ENCODE assay signal across 8 cellular contexts in the genomic region with DNA sequence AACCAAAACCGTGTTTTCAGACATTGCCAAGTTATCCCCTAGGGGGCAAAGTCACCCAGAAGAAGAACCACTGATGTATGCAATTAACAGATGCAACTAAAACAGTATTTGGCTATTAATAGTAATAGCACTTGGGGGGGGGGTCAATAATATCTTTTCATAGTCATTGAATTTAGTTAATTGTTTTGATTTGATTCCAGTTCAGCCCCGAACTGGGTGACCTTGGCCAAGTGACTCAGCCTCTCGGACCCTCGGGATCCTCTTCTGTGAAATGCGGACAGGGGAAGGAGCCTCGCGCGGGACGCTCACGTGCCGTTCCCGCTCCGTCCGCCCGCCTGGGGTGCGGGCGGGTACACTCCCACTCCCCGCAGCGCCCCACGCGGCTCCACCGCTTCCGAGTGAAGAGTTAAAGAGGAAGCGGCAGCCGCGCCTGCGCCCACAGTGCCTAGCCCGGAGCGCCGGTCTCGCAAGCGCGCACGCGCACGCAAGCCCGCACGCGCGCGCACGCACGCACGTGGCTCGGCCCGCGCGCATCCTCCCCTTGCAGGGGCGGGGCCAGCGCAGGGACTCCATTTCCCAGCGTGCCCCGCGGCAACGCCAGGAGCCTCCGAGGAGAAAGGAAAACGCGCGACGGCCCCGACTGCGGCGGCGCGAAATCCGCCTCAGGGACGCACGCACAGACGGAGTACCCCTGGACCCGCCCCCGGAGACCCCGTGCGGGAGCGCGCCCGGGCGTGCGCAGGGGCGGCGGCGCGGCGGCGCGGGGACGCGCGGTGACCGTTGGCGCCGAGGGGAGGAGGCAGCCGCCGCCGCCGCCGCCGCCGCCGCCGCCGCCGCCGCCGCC. TPM values are rescaled to one million over a fixed set of nuclear protein-coding genes. Genes with fewer than 3 reads are reported as not detected.
DNase-seq lines count a peak whose midpoint lies in the region; ATAC-seq and TF ChIP-seq lines count a peak whose summit lies in the region.

A gene (plus strand): TSS at position 769 of the 844 bp plus-strand sequence. CDS start 188 bp downstream, outside the sequence.

- H3K9me3 Mint-ChIP-seq in activated T-helper 2 cell treated with anti-CD3 and anti-CD28 coated beads, Interferon-gamma antibody, Interleukin-2, Interleukin-4, amounts not matched to agents 10 μg/mL and 5 μg/mL and 100 μg/mL, durations not matched to agents 14 hours and 24 hours and 36 hours, result no peaks in the 10 kb centered on the region
- H3K9me3 Mint-ChIP-seq in natural killer cell treated with Interleukin-12 subunit alpha and Interleukin-12 subunit beta and Interleukin-15 and Interleukin-18, amount 100 ng/mL, for 72 hours, result no peaks in the 10 kb centered on the region

- peaks cover 32% of the 10 kb centered on the region for H3K36me3 Mint-ChIP-seq in activated T-helper 2 cell treated with anti-CD3 and anti-CD28 coated beads, Interferon-gamma antibody, Interleukin-2, Interleukin-4, amounts not matched to agents 10 μg/mL and 5 μg/mL and 100 μg/mL, durations not matched to agents 14 hours and 24 hours and 36 hours (ENCODE audit: low read depth)
- peaks cover 5% of the 10 kb centered on the region for H3K36me3 Mint-ChIP-seq in natural killer cell treated with Interleukin-12 subunit alpha and Interleukin-12 subunit beta and Interleukin-15 and Interleukin-18, amount 100 ng/mL, for 72 hours

- peak within 1 kb of the TSS; percentile 97 for H3K4me3 Mint-ChIP-seq in activated T-helper 2 cell treated with anti-CD3 and anti-CD28 coated beads, Interferon-gamma antibody, Interleukin-2, Interleukin-4, amounts not matched to agents 10 μg/mL and 5 μg/mL and 100 μg/mL, durations not matched to agents 14 hours and 24 hours and 36 hours (ENCODE audit: low read depth)
- H3K4me3 Mint-ChIP-seq in natural killer cell treated with Interleukin-12 subunit alpha and Interleukin-12 subunit beta and Interleukin-15 and Interleukin-18, amount 100 ng/mL, for 72 hours, result peak within 1 kb of the TSS; percentile 95

- peak within 1 kb of the TSS; percentile 96 for H3K27ac ChIP-seq in RWPE1

- H3K27me3 Mint-ChIP-seq in activated T-helper 2 cell treated with anti-CD3 and anti-CD28 coated beads, Interferon-gamma antibody, Interleukin-2, Interleukin-4, amounts not matched to agents 10 μg/mL and 5 μg/mL and 100 μg/mL, durations not matched to agents 14 hours and 24 hours and 36 hours (ENCODE audit: low read depth), result peaks cover 2% of the 10 kb centered on the region
- H3K27me3 Mint-ChIP-seq in natural killer cell treated with Interleukin-12 subunit alpha and Interleukin-12 subunit beta and Interleukin-15 and Interleukin-18, amount 100 ng/mL, for 72 hours, result peaks cover 2 to 8% of the 10 kb centered on the region in 2 donors

- DNase-seq in EH (ENCODE audit: low read depth) (peak; percentile 98), GOT3 (lab: John Stamatoyannopoulos, UW) (peak; percentile 98), LNCaP clone FGC (ENCODE audit: low read depth) (peak; percentile 88), RWPE1 (ENCODE audit: low spot score) (peak; percentile 93), fibroblast of peridontal ligament (ENCODE audit: extremely low read depth) (peak; percentile 96)
- DNase-seq in activated T-helper 2 cell treated with anti-CD3 and anti-CD28 coated beads, Interferon-gamma antibody, Interleukin-2, Interleukin-4, amounts not matched to agents 10 μg/mL and 5 μg/mL and 100 μg/mL, durations not matched to agents 14 hours and 24 hours and 36 hours (ENCODE audit: low spot score), result peak; percentile 100
- DNase-seq in natural killer cell treated with Interleukin-12 subunit alpha and Interleukin-12 subunit beta and Interleukin-15 and Interleukin-18, amount 100 ng/mL, for 72 hours (ENCODE audit: low spot score), result peak; percentile 100
- peak; percentile 99 for DNase-seq in stimulated activated naive CD8-positive, alpha-beta T cell treated with anti-CD3 and anti-CD28 coated beads, Interleukin-15, Interleukin-2, amounts not matched to agents 100 U/mL and 50 U/mL, for 24 hours

- H3K27ac Mint-ChIP-seq in activated T-helper 2 cell treated with anti-CD3 and anti-CD28 coated beads, Interferon-gamma antibody, Interleukin-2, Interleukin-4, amounts not matched to agents 10 μg/mL and 5 μg/mL and 100 μg/mL, durations not matched to agents 14 hours and 24 hours and 36 hours, result peak within 1 kb of the TSS; percentile 76
- peak within 1 kb of the TSS; percentile 89 to 94 for H3K27ac Mint-ChIP-seq in natural killer cell treated with Interleukin-12 subunit alpha and Interleukin-12 subunit beta and Interleukin-15 and Interleukin-18, amount 100 ng/mL, for 72 hours

- peak; percentile 91 to 94 for ATAC-seq in natural killer cell treated with Interleukin-12 subunit alpha and Interleukin-12 subunit beta and Interleukin-15 and Interleukin-18, amount 100 ng/mL, for 72 hours
- ATAC-seq in stimulated activated naive CD8-positive, alpha-beta T cell treated with anti-CD3 and anti-CD28 coated beads, Interleukin-15, Interleukin-2, amounts not matched to agents 100 U/mL and 50 U/mL, for 24 hours, result peak; percentile 87

- peak within 1 kb of the TSS; percentile 93 for H3K4me3 ChIP-seq in LNCaP clone FGC (ENCODE audit: low read depth, low read length)

- POLR2A ChIA-PET in RWPE1 (lab: Yijun Ruan, JAX; ENCODE audit: low non-redundant PET), result no interaction called here

- intact Hi-C loops in activated T-helper 2 cell treated with anti-CD3 and anti-CD28 coated beads, Interferon-gamma antibody, Interleukin-2, Interleukin-4, amounts not matched to agents 10 μg/mL and 5 μg/mL and 100 μg/mL, durations not matched to agents 14 hours and 24 hours and 36 hours (cut with micrococcal nuclease), result loop anchor here (1.0 to 10.0 kb wide), 4 partner anchors 24 to 162 kb away; a partner anchor contains a TSS

- TF ChIP-seq CTCF in LNCaP clone FGC (IDR thresholded peaks at IDR 0.05; ENCODE audit: control insufficient read depth, extremely low read depth, insufficient read depth) (peak; percentile 46), RWPE1 (conservative IDR thresholded peaks at IDR 0.05; ENCODE audit: low read depth) (peak; percentile 58)

- CTCF ChIA-PET in RWPE1 (lab: Yijun Ruan, JAX), result interaction anchor here (0.6 kb wide), 1 partner anchor 503 kb away, joined by 7 read pairs; no protein-coding TSS in a partner anchor

- peaks cover 35% of the 10 kb centered on the region for H3K4me1 Mint-ChIP-seq in activated T-helper 2 cell treated with anti-CD3 and anti-CD28 coated beads, Interferon-gamma antibody, Interleukin-2, Interleukin-4, amounts not matched to agents 10 μg/mL and 5 μg/mL and 100 μg/mL, durations not matched to agents 14 hours and 24 hours and 36 hours (ENCODE audit: low read depth)
- peaks cover 47% of the 10 kb centered on the region in 2 donors for H3K4me1 Mint-ChIP-seq in natural killer cell treated with Interleukin-12 subunit alpha and Interleukin-12 subunit beta and Interleukin-15 and Interleukin-18, amount 100 ng/mL, for 72 hours (ENCODE audit: low read depth in 2 of 2)

RNA-seq across cellular contexts. Expression of the gene that starts here (rescaled TPM):
- 282 and 290 TPM in 2 replicates for total RNA-seq in activated T-helper 2 cell treated with anti-CD3 and anti-CD28 coated beads, Interferon-gamma antibody, Interleukin-2, Interleukin-4, amounts not matched to agents 10 μg/mL and 5 μg/mL and 100 μg/mL, durations not matched to agents 14 hours and 24 hours and 36 hours
- 100 to 1,000 TPM; 233 to 282 TPM for total RNA-seq in natural killer cell treated with Interleukin-12 subunit alpha and Interleukin-12 subunit beta and Interleukin-15 and Interleukin-18, amount 100 ng/mL, for 72 hours

Comparison
In these comparisons a context has a peak if more than half of its experiments do, and no peak if none do; other contexts are left out.
1. Peak in every context shown above with its lines: DNase-seq, ATAC-seq, H3K4me3 ChIP-seq and H3K27ac ChIP-seq.